9 cellular contexts compared by ENCODE assay signal in genomic region chr1:85259118-85259865, GRCh38. TPM values are rescaled to one million over a fixed set of nuclear protein-coding genes. Genes with fewer than 3 reads are reported as not detected.
DNase-seq lines count a peak whose midpoint lies in the region; ATAC-seq, FAIRE-seq and TF ChIP-seq lines count a peak whose summit lies in the region.
"Had no signal": no experiment of that assay in that cellular context is flagged by ENCODE, and none has a peak within 500 bp of the region (broad histone marks: within the 10 kb centered on the region; RNA-seq: fewer than 3 reads in every experiment).

C1orf52 (minus strand) TSS chr1:85259662; CDS start chr1:85259633, 29 bp downstream.

- H3K4me3 ChIP-seq in WERI-Rb-1 (ENCODE audit: low read depth, low read length) (peak within 1 kb of the TSS; percentile 96), mammary epithelial cell (replicated peaks in 1 of 3; ENCODE audit: insufficient read depth in 1 of 3, low read depth in 2 of 3, low read length in 3 of 3) (peak within 1 kb of the TSS; percentile 74 to 96 (median 96)), iPS-20b (ENCODE audit: low read length) (peak within 1 kb of the TSS; percentile 78), small intestine (ENCODE audit: low read depth in 1 of 2, low read length in 2 of 2) (peak within 1 kb of the TSS; percentile 98 to 99)

- H3K27ac ChIP-seq in WERI-Rb-1: peak within 1 kb of the TSS; percentile 88
- H3K27ac ChIP-seq in mammary epithelial cell (ENCODE audit: insufficient read depth, low read depth, low read length): peak within 1 kb of the TSS; percentile 72
- no peak within 1 kb of the TSS for H3K27ac ChIP-seq in iPS-20b (ENCODE audit: low read length)
- peak within 1 kb of the TSS; percentile 35 to 84 for H3K27ac ChIP-seq in small intestine (ENCODE audit: low read depth in 1 of 2, low read length in 1 of 2)

- TSS peak; percentile 29 for BruUV-seq in mammary epithelial cell (replicated peaks; lab: Mats Ljungman, UMichigan)

- H3K9me3 ChIP-seq in WERI-Rb-1 (ENCODE audit: severe bottlenecking) (no peaks in the 10 kb centered on the region), mammary epithelial cell (replicated peaks; ENCODE audit: insufficient read depth, low read length) (peaks cover 3% of the 10 kb centered on the region), iPS-20b (ENCODE audit: insufficient read depth, low read depth, low read length) (peaks cover 3% of the 10 kb centered on the region), small intestine (ENCODE audit: control insufficient read depth, low read depth) (no peaks in the 10 kb centered on the region)

- peak; percentile 98 for ATAC-seq in GM18873 (IDR thresholded peaks at IDR 0.05; ENCODE audit: low FRiP score, unreplicated experiment)
- peak; percentile 99 for ATAC-seq in HG03139 (IDR thresholded peaks at IDR 0.05; ENCODE audit: unreplicated experiment)

- DNase-seq in AG08395 (ENCODE audit: low spot score) (peak; percentile 94), NCI-H2196 treated with DMSO at 0.1 percent for 48 hours (lab: John Stamatoyannopoulos, UW; ENCODE audit: unreplicated experiment) (peak; percentile 85), WERI-Rb-1 (peak; percentile 96), mammary epithelial cell (peak; percentile 81), small intestine (peak; percentile 89)

- peak; percentile 70 for TF ChIP-seq CTCF in WERI-Rb-1 (IDR thresholded peaks at IDR 0.05; ENCODE audit: low read depth, low read length)
- peak; percentile 71 to 92 for TF ChIP-seq CTCF in mammary epithelial cell (conservative IDR thresholded peaks at IDR 0.05 in 1 of 2, IDR thresholded peaks at IDR 0.05 in 1 of 2; ENCODE audit: extremely low read depth in 1 of 2, insufficient read depth in 1 of 2, low read depth in 1 of 2, low read length in 2 of 2)

- H3K36me3 ChIP-seq in WERI-Rb-1: peaks cover 28% of the 10 kb centered on the region
- H3K36me3 ChIP-seq in mammary epithelial cell (ENCODE audit: insufficient read depth, low read length): peaks cover 13% of the 10 kb centered on the region
- peaks cover 45% of the 10 kb centered on the region for H3K36me3 ChIP-seq in iPS-20b (ENCODE audit: insufficient read depth, low read depth, low read length)
- H3K36me3 ChIP-seq in small intestine (ENCODE audit: control insufficient read depth in 2 of 2, insufficient read depth in 2 of 2, low read length in 2 of 2): peaks cover 0 to 1% of the 10 kb centered on the region in 2 donors

- no peak for FAIRE-seq in small intestine (lab: Jason Lieb, UNC)
- FAIRE-seq: TTC549 had no signal

- H3K4me1 ChIP-seq in mammary epithelial cell (ENCODE audit: insufficient read depth, low read length): peaks cover 4% of the 10 kb centered on the region
- peaks cover 8% of the 10 kb centered on the region; the same call in 1 of the 2 replicates for H3K4me1 ChIP-seq in iPS-20b (ENCODE audit: insufficient read depth, low read length)
- peaks cover 2 to 4% of the 10 kb centered on the region in 2 donors for H3K4me1 ChIP-seq in small intestine (ENCODE audit: control insufficient read depth in 2 of 2, insufficient read depth in 1 of 2, low read depth in 1 of 2, low read length in 1 of 2)

- peak within 1 kb of the TSS; percentile 96 for H2AFZ ChIP-seq in mammary epithelial cell (ENCODE audit: low read depth, low read length)

- WGBS in mammary epithelial cell (ENCODE audit: low coverage, missing lambda C conversion rate): no CpG with 5 or more reads among the region's 64 CpGs
- 0 to 1% (median 0%) methylated on average over 56 to 64 of the region's 64 CpGs for WGBS in small intestine, 3 donors

- peak within 1 kb of the TSS; percentile 75 for H3K9ac ChIP-seq in mammary epithelial cell (ENCODE audit: insufficient read depth, low read length)
- peak within 1 kb of the TSS; percentile 75; the same call in 1 of the 2 replicates for H3K9ac ChIP-seq in iPS-20b (ENCODE audit: low read depth, low read length)

- dilution Hi-C loops in mammary epithelial cell (cut with HindIII; ENCODE audit: low sequenced_read_pairs): no loop called here

- H3K4me2 ChIP-seq in mammary epithelial cell (ENCODE audit: insufficient read depth, low read depth, low read length): peak within 1 kb of the TSS; percentile 89

- H3K27me3 ChIP-seq in WERI-Rb-1 (ENCODE audit: insufficient read depth, low read depth, severe bottlenecking) (no peaks in the 10 kb centered on the region), mammary epithelial cell (ENCODE audit: insufficient read depth, low read length) (no peaks in the 10 kb centered on the region), iPS-20b (ENCODE audit: insufficient read depth, low read length) (no peaks in the 10 kb centered on the region), small intestine (ENCODE audit: control insufficient read depth in 2 of 2, insufficient read depth in 2 of 2, low read length in 2 of 2) (no peaks in the 10 kb centered on the region)

- H4K20me1 ChIP-seq in mammary epithelial cell (ENCODE audit: insufficient read depth, low read length): no peaks in the 10 kb centered on the region

- CTCF ChIA-PET in mammary epithelial cell (lab: Charles Lee; ENCODE audit: low non-redundant PET): interaction anchor here (0.5 to 2.0 kb wide), 3 partner anchors 314 to 1389 kb away, joined by 3 to 13 read pairs (median 3); no protein-coding TSS in a partner anchor

- intact Hi-C loops in mammary epithelial cell (cut with micrococcal nuclease): loop anchor here (1.0 to 5.0 kb wide), 3 partner anchors 57 to 315 kb away; partner anchors contain the start of gene SYDE2

- H3K79me2 ChIP-seq in mammary epithelial cell (ENCODE audit: insufficient read depth, low read length): peaks cover 40% of the 10 kb centered on the region

- in situ Hi-C loops in mammary epithelial cell (cut with MboI; ENCODE audit: low sequenced_read_pairs in 2 of 2): no loop called here

RNA-seq across cellular contexts. Expression of gene C1orf52, which starts in this region (rescaled TPM):
- 10 to 100 TPM; 13.7 to 25.7 TPM for total RNA-seq in mammary epithelial cell
- polyA plus RNA-seq in mammary epithelial cell: 15.1 TPM
- polyA minus RNA-seq in mammary epithelial cell: 4.8 TPM
- polyA plus RNA-seq in small intestine: 10 to 100 TPM; 15.9 to 19.5 (median 17.6) TPM
